In genomic region chr19:40713939-40714338, GRCh38 we compare ENCODE assay signal across 1 cellular context.
TF ChIP-seq lines count a peak whose summit lies in the region.

No MANE protein-coding gene starts in this region.

TF ChIP-seq in IMR-90, 13 proteins besides CTCF, POLR2A, EP300 and RAD21:
- TF ChIP-seq FOS (IDR thresholded peaks at IDR 0.05; ENCODE audit: low read depth, low read length) (no peak), MAZ (IDR thresholded peaks at IDR 0.05; ENCODE audit: borderline replicate concordance, low read depth, low read length) (no peak), BHLHE40 (IDR thresholded peaks at IDR 0.05; ENCODE audit: low read depth, low read length) (no peak), RCOR1 (IDR thresholded peaks at IDR 0.05; ENCODE audit: insufficient replicate concordance, low read length) (no peak), MXI1 (IDR thresholded peaks at IDR 0.05; ENCODE audit: borderline replicate concordance, low read depth, low read length) (no peak), CEBPB (IDR thresholded peaks at IDR 0.05; ENCODE audit: low read depth, low read length) (no peak), SMC3 (IDR thresholded peaks at IDR 0.05; ENCODE audit: low read depth, low read length) (no peak), MAFK (IDR thresholded peaks at IDR 0.05; ENCODE audit: low read depth, low read length) (no peak), NFE2L2 (IDR thresholded peaks at IDR 0.05; ENCODE audit: low read depth, low read length) (no peak), CHD1 (IDR thresholded peaks at IDR 0.05; ENCODE audit: low read depth, low read length) (no peak), RFX5 (IDR thresholded peaks at IDR 0.05; ENCODE audit: low read depth, low read length) (no peak)
- TF ChIP-seq, protein P1, sequence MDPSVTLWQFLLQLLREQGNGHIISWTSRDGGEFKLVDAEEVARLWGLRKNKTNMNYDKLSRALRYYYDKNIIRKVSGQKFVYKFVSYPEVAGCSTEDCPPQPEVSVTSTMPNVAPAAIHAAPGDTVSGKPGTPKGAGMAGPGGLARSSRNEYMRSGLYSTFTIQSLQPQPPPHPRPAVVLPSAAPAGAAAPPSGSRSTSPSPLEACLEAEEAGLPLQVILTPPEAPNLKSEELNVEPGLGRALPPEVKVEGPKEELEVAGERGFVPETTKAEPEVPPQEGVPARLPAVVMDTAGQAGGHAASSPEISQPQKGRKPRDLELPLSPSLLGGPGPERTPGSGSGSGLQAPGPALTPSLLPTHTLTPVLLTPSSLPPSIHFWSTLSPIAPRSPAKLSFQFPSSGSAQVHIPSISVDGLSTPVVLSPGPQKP (IDR thresholded peaks at IDR 0.05; ENCODE audit: borderline replicate concordance, low read depth, low read length) = no peak
- TF ChIP-seq, protein P2, sequence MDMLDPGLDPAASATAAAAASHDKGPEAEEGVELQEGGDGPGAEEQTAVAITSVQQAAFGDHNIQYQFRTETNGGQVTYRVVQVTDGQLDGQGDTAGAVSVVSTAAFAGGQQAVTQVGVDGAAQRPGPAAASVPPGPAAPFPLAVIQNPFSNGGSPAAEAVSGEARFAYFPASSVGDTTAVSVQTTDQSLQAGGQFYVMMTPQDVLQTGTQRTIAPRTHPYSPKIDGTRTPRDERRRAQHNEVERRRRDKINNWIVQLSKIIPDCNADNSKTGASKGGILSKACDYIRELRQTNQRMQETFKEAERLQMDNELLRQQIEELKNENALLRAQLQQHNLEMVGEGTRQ (IDR thresholded peaks at IDR 0.05; ENCODE audit: low read depth, low read length) = no peak
TF ChIP-seq in IMR-90: peak in this region for 0.
